6 cellular contexts compared by ENCODE assay signal in the genomic region with DNA sequence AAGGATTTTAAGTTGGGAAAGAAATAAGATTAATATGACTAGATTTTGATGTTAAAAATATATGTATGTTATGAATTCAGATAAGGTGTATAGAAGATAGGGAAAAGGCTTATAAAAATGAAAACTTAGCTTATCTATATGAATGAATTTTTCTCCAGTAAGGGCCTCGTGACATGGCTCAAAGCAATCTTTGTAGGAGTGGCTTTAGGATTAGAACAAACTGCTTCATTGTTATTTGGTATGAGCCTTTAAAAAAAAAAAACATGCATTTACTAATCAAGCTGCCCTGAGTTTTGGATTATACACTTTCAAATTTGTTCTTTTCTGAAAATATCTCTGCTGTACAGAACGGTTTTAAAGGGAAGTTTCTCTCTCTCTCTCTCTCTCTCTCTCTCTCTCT.
"Had no signal": no experiment of that assay in that cellular context is flagged by ENCODE, and none has a peak within 500 bp of the region (broad histone marks: within the 10 kb centered on the region; RNA-seq: fewer than 3 reads in every experiment).

No MANE protein-coding gene starts in this region.

- DNase-seq: H9, HCEC 1CT, IMR-90, KG1 had no signal

- ATAC-seq: GM23338, K562 had no signal

- H3K4me3 ChIP-seq: GM23338, K562 had no signal
